ENCODE assay signal across 27 cellular contexts in the genomic region with DNA sequence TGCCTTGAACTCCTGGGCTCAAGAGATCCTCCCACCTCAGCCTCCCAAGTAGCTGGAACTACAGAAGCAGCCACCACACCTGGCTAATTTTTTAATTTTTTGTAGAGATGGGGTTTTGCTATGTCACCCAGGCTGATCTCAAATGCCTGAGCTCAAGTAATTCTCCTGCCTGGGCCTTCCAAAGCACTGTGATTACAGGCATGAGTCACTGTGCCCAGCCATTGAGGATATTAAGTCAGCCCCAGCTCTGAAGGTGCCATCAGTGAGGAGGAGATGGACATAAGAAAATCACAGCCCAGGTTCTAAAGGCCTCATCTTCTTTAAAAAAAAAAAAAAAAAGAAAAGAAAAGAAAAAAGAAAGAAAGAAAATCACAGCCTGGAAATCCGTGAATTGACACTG. TPM values are rescaled to one million over a fixed set of nuclear protein-coding genes. Genes with fewer than 3 reads are reported as not detected.
DNase-seq lines count a peak whose midpoint lies in the region; ATAC-seq, FAIRE-seq and TF ChIP-seq lines count a peak whose summit lies in the region.
"Had no signal": no experiment of that assay in that cellular context is flagged by ENCODE, and none has a peak within 500 bp of the region (broad histone marks: within the 10 kb centered on the region; RNA-seq: fewer than 3 reads in every experiment).

No MANE protein-coding gene starts in this region.

- no peaks in the 10 kb centered on the region for H3K9me3 ChIP-seq in MG63
- no peaks in the 10 kb centered on the region for H3K9me3 ChIP-seq in endodermal cell (ENCODE audit: control insufficient read depth, low read length)
- H3K9me3 ChIP-seq: BLaER1 treated with 17β-estradiol and CSF1 and Interleukin-3, amounts not matched to agents 10 nM and 100 nM; lower lobe of right lung; pancreas; right atrium auricular region; SJSA1; spleen had no signal

- peaks cover 2% of the 10 kb centered on the region for H3K27me3 Mint-ChIP-seq in endodermal cell (ENCODE audit: insufficient read depth)

- H3K4me3 Mint-ChIP-seq in endodermal cell, result no peak overlapping the region
- H3K4me3 Mint-ChIP-seq: activated CD8-positive, alpha-beta T cell treated with anti-CD3 and anti-CD28 coated beads, Interleukin-2, amount 10 ng/mL, durations not matched to agents 7 days and 5 days; activated naive CD8-positive, alpha-beta T cell treated with anti-CD3 and anti-CD28 coated beads for 36 hours; type B pancreatic cell had no signal

- DNase-seq in EH (ENCODE audit: low read depth), result peak; percentile 21
- peak; percentile 21 for DNase-seq in MG63
- DNase-seq in endodermal cell, result peak; percentile 29
- DNase-seq in mesendoderm, result peak; percentile 51
- no peak for DNase-seq in urothelium cell line (ENCODE audit: low spot score)
- no peak for DNase-seq in NCI-H2196 treated with DMSO at 0.1 percent for 48 hours (lab: John Stamatoyannopoulos, UW; ENCODE audit: unreplicated experiment)
- DNase-seq: activated CD4-positive, CD25-positive, alpha-beta regulatory T cell treated with anti-CD3 and anti-CD28 coated beads, Interleukin-2, amount 50 U/mL, for 72 hours; activated CD8-positive, alpha-beta T cell treated with anti-CD3 and anti-CD28 coated beads, Interleukin-2, amount 10 ng/mL, durations not matched to agents 7 days and 5 days; activated naive CD8-positive, alpha-beta T cell treated with anti-CD3 and anti-CD28 coated beads for 36 hours; DND-41; kidney; lower lobe of right lung; NCI-H1092 treated with DMSO at 0.1 percent for 48 hours; NCI-H187 treated with DMSO at 0.1 percent for 48 hours; NCI-H69; pancreas; spleen had no signal

- no peak overlapping the region for H4K8ac ChIP-seq in mesendoderm (ENCODE audit: low read depth, low read length)

- no peaks in the 10 kb centered on the region for H3K79me2 ChIP-seq in mesendoderm (ENCODE audit: control insufficient read depth, insufficient read depth, low read length)

- H2BK15ac ChIP-seq in mesendoderm (replicated peaks; ENCODE audit: low read depth), result no peak overlapping the region

- H3K56ac ChIP-seq in mesendoderm (ENCODE audit: low read length), result no peak overlapping the region

- no peaks in the 10 kb centered on the region for H3K79me1 ChIP-seq in mesendoderm (ENCODE audit: low read length)

- no peak overlapping the region for H3K4me2 ChIP-seq in mesendoderm (ENCODE audit: low read length)
- H3K4me2 ChIP-seq: BLaER1 treated with 17β-estradiol and CSF1 and Interleukin-3, amounts not matched to agents 10 nM and 100 nM had no signal

- H4K5ac ChIP-seq in mesendoderm (ENCODE audit: low read length), result no peak overlapping the region

- ATAC-seq in HG03159 (IDR thresholded peaks at IDR 0.05; ENCODE audit: unreplicated experiment), result no peak
- no peak for ATAC-seq in GM18858 (IDR thresholded peaks at IDR 0.05; ENCODE audit: unreplicated experiment)
- ATAC-seq: activated CD8-positive, alpha-beta T cell treated with anti-CD3 and anti-CD28 coated beads, Interleukin-2, amount 10 ng/mL, durations not matched to agents 7 days and 5 days; GM12878; HCT116; lower lobe of right lung; pancreas had no signal

- H3K4me1 ChIP-seq in endodermal cell (ENCODE audit: control insufficient read depth, insufficient read depth, low read length) (peaks cover 10% of the 10 kb centered on the region), mesendoderm (ENCODE audit: control insufficient read depth, low read depth, low read length) (peaks cover 12% of the 10 kb centered on the region)
- H3K4me1 ChIP-seq: lower lobe of right lung, pancreas had no signal

- no peak overlapping the region for H3K4me3 ChIP-seq in MG63
- H3K4me3 ChIP-seq in endodermal cell (ENCODE audit: low read length), result no peak overlapping the region
- no peak overlapping the region for H3K4me3 ChIP-seq in mesendoderm (ENCODE audit: low read length)
- H3K4me3 ChIP-seq: BLaER1 treated with 17β-estradiol and CSF1 and Interleukin-3, amounts not matched to agents 10 nM and 100 nM; GM12878; lower lobe of right lung; pancreas; right atrium auricular region; SJSA1; spleen had no signal

- H3K27ac Mint-ChIP-seq in endodermal cell, result no peak overlapping the region
- H3K27ac Mint-ChIP-seq: activated CD8-positive, alpha-beta T cell treated with anti-CD3 and anti-CD28 coated beads, Interleukin-2, amount 10 ng/mL, durations not matched to agents 7 days and 5 days; activated naive CD8-positive, alpha-beta T cell treated with anti-CD3 and anti-CD28 coated beads for 36 hours; type B pancreatic cell had no signal

- H3K36me3 ChIP-seq in MG63, result no peaks in the 10 kb centered on the region
- no peaks in the 10 kb centered on the region for H3K36me3 ChIP-seq in endodermal cell (ENCODE audit: control insufficient read depth, insufficient read depth, low read length)
- no peaks in the 10 kb centered on the region for H3K36me3 ChIP-seq in mesendoderm (ENCODE audit: control insufficient read depth, insufficient read depth, low read length)
- H3K36me3 ChIP-seq: BLaER1 treated with 17β-estradiol and CSF1 and Interleukin-3, amounts not matched to agents 10 nM and 100 nM; lower lobe of right lung; pancreas; right atrium auricular region; SJSA1; spleen had no signal

- TF ChIP-seq CTCF in endodermal cell (conservative IDR thresholded peaks at IDR 0.05), result no peak

- no peak overlapping the region for H3K9ac ChIP-seq in endodermal cell (ENCODE audit: extremely low read depth, low read length, poor library complexity, severe bottlenecking)
- H3K9ac ChIP-seq in mesendoderm (ENCODE audit: low read length), result no peak overlapping the region
- H3K9ac ChIP-seq: BLaER1 treated with 17β-estradiol and CSF1 and Interleukin-3, amounts not matched to agents 10 nM and 100 nM had no signal

- no peaks in the 10 kb centered on the region for H3K36me3 Mint-ChIP-seq in endodermal cell (ENCODE audit: low read depth)
- H3K36me3 Mint-ChIP-seq: activated naive CD8-positive, alpha-beta T cell treated with anti-CD3 and anti-CD28 coated beads for 36 hours; type B pancreatic cell had no signal

- H3K27me3 ChIP-seq in MG63, result peaks cover 7% of the 10 kb centered on the region; the same call in 1 of the 2 replicates
- H3K27me3 ChIP-seq in endodermal cell (ENCODE audit: control insufficient read depth, insufficient read depth, low read length, poor library complexity, severe bottlenecking), result no peaks in the 10 kb centered on the region
- no peaks in the 10 kb centered on the region for H3K27me3 ChIP-seq in mesendoderm (ENCODE audit: insufficient read depth, low read length, poor library complexity)
- H3K27me3 ChIP-seq: BLaER1 treated with 17β-estradiol and CSF1 and Interleukin-3, amounts not matched to agents 10 nM and 100 nM; pancreas; right atrium auricular region had no signal

- peaks cover 21% of the 10 kb centered on the region for H3K4me1 Mint-ChIP-seq in endodermal cell
- H3K4me1 Mint-ChIP-seq: activated naive CD8-positive, alpha-beta T cell treated with anti-CD3 and anti-CD28 coated beads for 36 hours had no signal

- H2BK5ac ChIP-seq in mesendoderm (ENCODE audit: low read length), result no peak overlapping the region

- H3K27ac ChIP-seq in endodermal cell (ENCODE audit: low read depth, low read length) (no peak overlapping the region), mesendoderm (ENCODE audit: low read depth, low read length) (no peak overlapping the region)
- H3K27ac ChIP-seq: BLaER1 treated with 17β-estradiol and CSF1 and Interleukin-3, amounts not matched to agents 10 nM and 100 nM; lower lobe of right lung; pancreas; right atrium auricular region; SJSA1; spleen had no signal

- no peak overlapping the region for H3K18ac ChIP-seq in mesendoderm (ENCODE audit: low read length)

- no peak for FAIRE-seq in urothelium cell line (lab: Jason Lieb, UNC)
- FAIRE-seq: GM12878, kidney, pancreas had no signal

- WGBS in endodermal cell (ENCODE audit: insufficient coverage in 1 of 2, insufficient read length in 1 of 2), 2 experiments, result 87 to 100% methylated on average over 1 of the region's 1 CpG
- WGBS in mesendoderm (ENCODE audit: extremely low coverage, insufficient coverage, low lambda C conversion rate), result no CpG with 5 or more reads among the region's 1 CpG

- no peak overlapping the region for H2BK120ac ChIP-seq in mesendoderm (ENCODE audit: low read depth, low read length)

- no peaks in the 10 kb centered on the region for H3K9me3 Mint-ChIP-seq in endodermal cell
- H3K9me3 Mint-ChIP-seq: activated naive CD8-positive, alpha-beta T cell treated with anti-CD3 and anti-CD28 coated beads for 36 hours; type B pancreatic cell had no signal

- no peak overlapping the region for H3K23ac ChIP-seq in mesendoderm (ENCODE audit: low read length)

- no peak overlapping the region for H2AK5ac ChIP-seq in mesendoderm (ENCODE audit: low read length)

- no peak overlapping the region for H3K4ac ChIP-seq in mesendoderm (ENCODE audit: low read depth, low read length)

RNA-seq across cellular contexts. Expression of gene PSTPIP1, which starts 26.6 kb away (rescaled TPM):
- total RNA-seq in MG63 (2014; rRNA removed; shearing (Covaris generic); ENCODE audit: low replicate concordance), result not detected in 2 replicates
- total RNA-seq in endodermal cell, result 1 to 10 TPM in 1 of 2 donors, under 1 TPM in 1; 0.29 to 1.5 TPM
- 0.82 TPM for polyA plus RNA-seq in endodermal cell (2013, experiment 1 of 2)
- polyA plus RNA-seq in endodermal cell (2013, experiment 2 of 2), result 0.58 TPM
- 0.14 TPM for polyA plus RNA-seq in mesendoderm (2013, experiment 1 of 2)
- 0.38 TPM for polyA plus RNA-seq in mesendoderm (2013, experiment 2 of 2)
- total RNA-seq: RPMI7951, SJSA1 had no signal
- polyA plus RNA-seq: neural cell had no signal

RNA-seq across cellular contexts. Expression of gene RCN2, which starts 36.8 kb away (rescaled TPM):
- 141 and 212 TPM in 2 replicates for total RNA-seq in MG63 (2014; rRNA removed; shearing (Covaris generic); ENCODE audit: low replicate concordance)
- total RNA-seq in endodermal cell, result 100 to 1,000 TPM; 151 to 165 TPM
- polyA plus RNA-seq in endodermal cell (2013, experiment 1 of 2), result 286 TPM
- 283 TPM for polyA plus RNA-seq in endodermal cell (2013, experiment 2 of 2)
- polyA plus RNA-seq in mesendoderm (2013, experiment 1 of 2), result 122 TPM
- 122 TPM for polyA plus RNA-seq in mesendoderm (2013, experiment 2 of 2)

Comparison
In these comparisons a context has a peak if more than half of its experiments do, and no peak if none do; other contexts are left out.
1. DNase-seq: peak in EH (single experiment), MG63 (single experiment), endodermal cell (single experiment) and mesendoderm (single experiment); none in urothelium cell line (single experiment) and NCI-H2196 treated with DMSO at 0.1 percent for 48 hours (single experiment).